Comparison of ENCODE assay signal across 10 cellular contexts in the genomic region with DNA sequence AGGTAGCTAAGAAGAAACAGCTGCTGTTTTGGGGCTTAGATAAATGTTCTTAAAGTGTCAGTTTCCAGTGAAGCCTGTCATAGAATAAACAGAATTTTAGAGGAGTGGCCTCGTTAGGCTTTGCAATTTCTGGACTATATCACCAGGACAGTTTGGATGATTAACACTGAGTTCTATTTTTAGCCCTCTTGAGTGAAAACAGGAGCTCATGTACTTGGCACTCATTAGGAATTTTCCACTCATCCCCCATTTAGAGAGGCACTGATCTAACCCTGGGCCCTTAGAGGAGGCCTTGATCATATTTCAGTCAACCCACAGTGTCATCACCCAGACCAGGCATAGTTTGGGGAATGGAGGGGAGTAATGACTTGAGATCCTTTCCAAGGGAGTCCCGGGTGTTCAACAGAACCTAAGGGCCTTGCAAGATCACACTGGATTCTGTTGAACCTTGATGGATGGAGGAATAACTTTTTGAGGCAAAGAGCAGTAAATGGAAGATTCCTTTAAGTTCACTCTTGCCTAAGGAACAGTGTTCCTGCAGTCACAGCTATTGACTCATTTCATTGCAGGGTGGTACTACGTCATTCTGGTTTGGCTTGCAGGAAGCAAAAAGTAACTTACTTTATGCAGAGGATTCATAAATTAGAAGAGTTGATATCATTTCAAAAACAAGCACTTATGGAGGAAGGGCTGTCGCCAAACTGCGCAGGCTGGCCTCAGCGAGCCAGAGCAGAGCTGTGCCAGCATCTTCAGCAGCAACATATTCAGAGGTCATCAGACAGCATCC.
DNase-seq lines count a peak whose midpoint lies in the region; ATAC-seq, FAIRE-seq and TF ChIP-seq lines count a peak whose summit lies in the region.
"Had no signal": no experiment of that assay in that cellular context is flagged by ENCODE, and none has a peak within 500 bp of the region (broad histone marks: within the 10 kb centered on the region; RNA-seq: fewer than 3 reads in every experiment).

No MANE protein-coding gene starts in this region.

- H3K36me3 ChIP-seq in astrocyte (ENCODE audit: insufficient read depth, low read length) (no peaks in the 10 kb centered on the region), thyroid gland (no peaks in the 10 kb centered on the region)

- peaks cover 27% of the 10 kb centered on the region for H3K4me1 ChIP-seq in astrocyte (ENCODE audit: insufficient read depth, low read length)
- H3K4me1 ChIP-seq in thyroid gland = peaks cover 28 to 38% of the 10 kb centered on the region in 2 donors

- no peak overlapping the region for H3K4me3 Mint-ChIP-seq in astrocyte (ENCODE audit: unreplicated experiment)

- H3K4me2 ChIP-seq in astrocyte (ENCODE audit: low read length) = peak overlapping the region; percentile 57

- H3K27ac ChIP-seq in astrocyte (ENCODE audit: low read depth, low read length) (peak overlapping the region; percentile 83), thyroid gland (peak overlapping the region; percentile 48 to 80 (median 58))

- intact Hi-C loops in thyroid gland (cut with DNase I) = no loop called here

- no peaks in the 10 kb centered on the region for H3K36me3 Mint-ChIP-seq in astrocyte (ENCODE audit: low read depth, unreplicated experiment)

- H4K20me1 ChIP-seq in astrocyte (ENCODE audit: insufficient read depth, low read length) = no peaks in the 10 kb centered on the region

- peaks cover 25% of the 10 kb centered on the region for H3K4me1 Mint-ChIP-seq in astrocyte (ENCODE audit: low read depth, unreplicated experiment)

- H3K4me3 ChIP-seq in astrocyte (ENCODE audit: insufficient read depth, low read depth, low read length) (no peak overlapping the region), thyroid gland (replicated peaks in 1 of 3) (no peak overlapping the region)

- TF ChIP-seq CTCF in astrocyte (IDR thresholded peaks at IDR 0.05; ENCODE audit: insufficient read depth, low read depth, low read length) (no peak), thyroid gland (IDR thresholded peaks at IDR 0.05) (no peak)

- 57 to 74% methylated on average over 6 of the region's 6 CpGs for WGBS in thyroid gland, 2 donors

- H3K9me3 ChIP-seq in astrocyte (ENCODE audit: insufficient read depth, low read depth, low read length) (no peaks in the 10 kb centered on the region), thyroid gland (no peaks in the 10 kb centered on the region)

- peak overlapping the region; percentile 43 for H3K9ac ChIP-seq in astrocyte (ENCODE audit: low read length)

- peaks cover 10% of the 10 kb centered on the region for H3K27me3 Mint-ChIP-seq in astrocyte (ENCODE audit: low read depth, unreplicated experiment)

- H2AFZ ChIP-seq in astrocyte (ENCODE audit: low read depth, low read length) = no peak overlapping the region

- TF ChIP-seq POLR2A in thyroid gland (IDR thresholded peaks at IDR 0.05) = no peak

- DNase-seq in M059J (ENCODE audit: low read depth) (peak; percentile 88), astrocyte (ENCODE audit: low read depth) (peak; percentile 95), kidney tubule cell (ENCODE audit: low spot score) (peak; percentile 15), thyroid gland (peak; percentile 9 to 24), GF-D8 (lab: John Stamatoyannopoulos, UW) (no peak), cerebellar nuclear complex (lab: John Stamatoyannopoulos, UW) (no peak)
- DNase-seq: NCI-H446 treated with DMSO at 0.1 percent for 48 hours had no signal

- H3K27me3 ChIP-seq in astrocyte (ENCODE audit: insufficient read depth, low read length) (peaks cover 18% of the 10 kb centered on the region), thyroid gland (no peaks in the 10 kb centered on the region)

- peak; percentile 91 for FAIRE-seq in astrocyte (lab: Jason Lieb, UNC)

- H3K9me3 Mint-ChIP-seq in astrocyte (ENCODE audit: unreplicated experiment) = no peaks in the 10 kb centered on the region

- peak overlapping the region; percentile 77 for H3K27ac Mint-ChIP-seq in astrocyte (ENCODE audit: unreplicated experiment)

- no peaks in the 10 kb centered on the region for H3K79me2 ChIP-seq in astrocyte (ENCODE audit: insufficient read depth, low read length)

- no peak for ATAC-seq in HG02973 (IDR thresholded peaks at IDR 0.05; ENCODE audit: unreplicated experiment)
- ATAC-seq in GM18907 (IDR thresholded peaks at IDR 0.05; ENCODE audit: unreplicated experiment) = no peak
- ATAC-seq: activated CD4-positive, CD25-positive, alpha-beta regulatory T cell treated with anti-CD3 and anti-CD28 coated beads, Interleukin-2, amount 50 U/mL, for 24 hours had no signal

Comparison
In these comparisons a context has a peak if more than half of its experiments do, and no peak if none do; other contexts are left out.
1. DNase-seq: peak in M059J (single experiment), astrocyte (single experiment), kidney tubule cell (single experiment) and thyroid gland (2 of 2); none in GF-D8 (single experiment) and cerebellar nuclear complex (0 of 2).